Comparison of ENCODE assay signal across 11 cellular contexts in the genomic region with DNA sequence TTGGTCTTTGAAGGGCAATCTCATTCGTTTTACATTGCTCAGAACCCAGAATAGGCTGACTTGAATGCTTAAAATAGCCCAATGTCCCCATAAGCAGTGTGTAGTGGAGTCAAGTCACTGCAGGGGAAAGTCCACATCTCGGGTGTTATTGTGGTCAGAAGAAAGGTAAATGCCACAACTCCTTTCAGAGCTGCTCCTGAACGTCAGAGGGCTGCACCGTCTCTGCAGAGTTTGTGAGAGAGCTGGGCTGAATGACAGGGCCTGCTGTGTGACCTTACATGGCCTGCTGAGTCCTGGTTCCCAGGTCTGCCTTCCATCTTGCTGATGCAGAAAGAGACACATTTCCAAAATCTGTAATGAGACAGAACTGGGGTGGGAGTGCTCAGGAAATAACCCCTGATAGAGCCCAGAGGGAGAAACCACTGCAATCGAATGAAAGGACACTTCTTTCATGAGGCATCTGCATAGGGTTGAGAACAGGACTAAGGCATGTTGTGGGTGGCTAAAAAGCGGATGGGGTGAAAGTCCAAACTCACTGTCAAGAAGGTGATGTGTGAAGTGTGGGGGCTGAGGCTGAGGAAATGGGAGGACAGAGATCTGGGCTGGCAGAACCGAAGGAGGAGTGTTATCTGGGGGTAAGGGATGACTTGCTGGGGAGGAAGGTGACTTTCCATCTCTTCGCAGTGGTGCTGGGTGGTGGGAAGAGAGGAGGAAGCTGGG. TPM values are rescaled to one million over a fixed set of nuclear protein-coding genes. Genes with fewer than 3 reads are reported as not detected.
DNase-seq lines count a peak whose midpoint lies in the region; ATAC-seq, FAIRE-seq and TF ChIP-seq lines count a peak whose summit lies in the region.
"Had no signal": no experiment of that assay in that cellular context is flagged by ENCODE, and none has a peak within 500 bp of the region (broad histone marks: within the 10 kb centered on the region; RNA-seq: fewer than 3 reads in every experiment).

No MANE protein-coding gene starts in this region.

- TF ChIP-seq POLR2A in HepG2 (IDR thresholded peaks at IDR 0.05; ENCODE audit: insufficient read depth in 1 of 2, low read depth in 2 of 2, low read length in 2 of 2) = no peak

- H3K27ac ChIP-seq in HepG2 (ENCODE audit: extremely low read length, insufficient read depth, low read length) (no peak overlapping the region), mesendoderm (ENCODE audit: low read depth, low read length) (no peak overlapping the region)

- no peak overlapping the region for H3K18ac ChIP-seq in mesendoderm (ENCODE audit: low read length)

- no peak overlapping the region for H4K8ac ChIP-seq in mesendoderm (ENCODE audit: low read depth, low read length)

- in situ Hi-C loops in HepG2 (cut with HindIII; ENCODE audit: extremely low pct_ligation_motif_present, low pct_unique_long_range_greater_than_20kb) = no loop called here

- no peak overlapping the region for H2BK15ac ChIP-seq in mesendoderm (replicated peaks; ENCODE audit: low read depth)

- H3K27me3 ChIP-seq in HepG2 (ENCODE audit: control insufficient read depth in 1 of 2, insufficient read depth in 2 of 2, low read length in 2 of 2) (no peaks in the 10 kb centered on the region), mesendoderm (ENCODE audit: insufficient read depth, low read length, poor library complexity) (no peaks in the 10 kb centered on the region)

- no peak overlapping the region for H2AFZ ChIP-seq in HepG2 (ENCODE audit: low read length)

- peaks cover 35% of the 10 kb centered on the region for H3K4me1 ChIP-seq in HepG2 (ENCODE audit: insufficient read depth, low read length)
- no peaks in the 10 kb centered on the region for H3K4me1 ChIP-seq in mesendoderm (ENCODE audit: control insufficient read depth, low read depth, low read length)

- CTCF ChIA-PET in HepG2 (lab: Yijun Ruan, JAX; ENCODE audit: low intra/inter-chr PET ratio, low total read pairs) = no interaction called here

- no peak overlapping the region for H3K23ac ChIP-seq in mesendoderm (ENCODE audit: low read length)

- DNase-seq in HepG2 (ENCODE audit: low spot score) (no peak), T-helper 9 cell (no peak), mesendoderm (no peak), DMS53 treated with DMSO at 0.1 percent for 48 hours (lab: John Stamatoyannopoulos, UW; ENCODE audit: unreplicated experiment) (no peak), NCI-H1092 (lab: John Stamatoyannopoulos, UW) (no peak)
- DNase-seq: activated naive CD4-positive, alpha-beta T cell treated with anti-CD3 and anti-CD28 coated beads, Interleukin-2, amount 10 ng/mL, durations not matched to agents 7 days and 5 days had no signal

- H4K20me1 ChIP-seq in HepG2 (ENCODE audit: insufficient read depth, low read length) = no peaks in the 10 kb centered on the region

- POLR2A ChIA-PET in HepG2 (lab: Yijun Ruan, JAX) = no interaction called here

- H3K4me3 ChIP-seq in HepG2 (replicated peaks in 1 of 3; ENCODE audit: insufficient read depth in 1 of 3, low read depth in 2 of 3, low read length in 3 of 3) (no peak overlapping the region), mesendoderm (ENCODE audit: low read length) (no peak overlapping the region)

- H2AK5ac ChIP-seq in mesendoderm (ENCODE audit: low read length) = no peak overlapping the region

- TF ChIP-seq EP300 in HepG2 (IDR thresholded peaks at IDR 0.05; ENCODE audit: low read depth in 2 of 2, low read length in 2 of 2) (no peak), HepG2 (CRISPR knock-in tag; IDR thresholded peaks at IDR 0.05; ENCODE audit: borderline replicate concordance) (no peak)

- no peak for TF ChIP-seq CTCF in HepG2 (CRISPR knock-in tag; IDR thresholded peaks at IDR 0.05)

- peak; percentile 58 for ATAC-seq in GM18519 (IDR thresholded peaks at IDR 0.05; ENCODE audit: low FRiP score, unreplicated experiment)
- ATAC-seq in GM21423 (IDR thresholded peaks at IDR 0.05; ENCODE audit: unreplicated experiment) = peak; percentile 81
- ATAC-seq in HG03280 (IDR thresholded peaks at IDR 0.05; ENCODE audit: unreplicated experiment) = peak; percentile 71
- peak; percentile 31; the same call in 2 of the 3 replicates for ATAC-seq in HepG2

- no peak overlapping the region for H2BK5ac ChIP-seq in mesendoderm (ENCODE audit: low read length)

- H3K9me3 ChIP-seq in HepG2 (ENCODE audit: low read length) = no peaks in the 10 kb centered on the region

- H3K4ac ChIP-seq in mesendoderm (ENCODE audit: low read depth, low read length) = no peak overlapping the region

- no peak for FAIRE-seq in HepG2 (lab: Jason Lieb, UNC)

- no peaks in the 10 kb centered on the region; a peak in 1 of 5 replicates for H3K36me3 ChIP-seq in HepG2 (replicated peaks in 1 of 2; ENCODE audit: control insufficient read depth in 1 of 2, insufficient read depth in 2 of 2, low read length in 2 of 2)
- H3K36me3 ChIP-seq in mesendoderm (ENCODE audit: control insufficient read depth, insufficient read depth, low read length) = no peaks in the 10 kb centered on the region

- no peak overlapping the region for H3K4me2 ChIP-seq in HepG2 (ENCODE audit: low read depth, low read length)
- no peak overlapping the region for H3K4me2 ChIP-seq in mesendoderm (ENCODE audit: low read length)

- intact Hi-C loops in HepG2 (cut with micrococcal nuclease; ENCODE audit: unreplicated experiment) = no loop called here

- H3K9ac ChIP-seq in HepG2 (ENCODE audit: insufficient read depth, low read depth, low read length) (no peak overlapping the region), mesendoderm (ENCODE audit: low read length) (no peak overlapping the region)

- WGBS in HepG2 (ENCODE audit: low lambda C conversion rate) = 87% methylated on average over 8 of the region's 8 CpGs
- WGBS in mesendoderm (ENCODE audit: extremely low coverage, insufficient coverage, low lambda C conversion rate) = no CpG with 5 or more reads among the region's 8 CpGs

- H3K79me1 ChIP-seq in mesendoderm (ENCODE audit: low read length) = no peaks in the 10 kb centered on the region

- H4K5ac ChIP-seq in mesendoderm (ENCODE audit: low read length) = no peak overlapping the region

- BruUV-seq in HepG2 (replicated peaks; lab: Mats Ljungman, UMichigan) = no TSS peak

- H3K56ac ChIP-seq in mesendoderm (ENCODE audit: low read length) = no peak overlapping the region

- no peaks in the 10 kb centered on the region for H3K79me2 ChIP-seq in HepG2 (ENCODE audit: insufficient read depth, low read length)
- H3K79me2 ChIP-seq in mesendoderm (ENCODE audit: control insufficient read depth, insufficient read depth, low read length) = no peaks in the 10 kb centered on the region

- H2BK120ac ChIP-seq in mesendoderm (ENCODE audit: low read depth, low read length) = no peak overlapping the region

- TF ChIP-seq RAD21 in HepG2 (CRISPR knock-in tag; IDR thresholded peaks at IDR 0.05) = no peak

TF ChIP-seq in HepG2, 621 proteins besides CTCF, POLR2A, EP300 and RAD21 (continues in another document):
- TF ChIP-seq MIXL1 (CRISPR knock-in tag; IDR thresholded peaks at IDR 0.05) (no peak), TRIM22 (IDR thresholded peaks at IDR 0.05) (no peak)
- TF ChIP-seq, protein P1, sequence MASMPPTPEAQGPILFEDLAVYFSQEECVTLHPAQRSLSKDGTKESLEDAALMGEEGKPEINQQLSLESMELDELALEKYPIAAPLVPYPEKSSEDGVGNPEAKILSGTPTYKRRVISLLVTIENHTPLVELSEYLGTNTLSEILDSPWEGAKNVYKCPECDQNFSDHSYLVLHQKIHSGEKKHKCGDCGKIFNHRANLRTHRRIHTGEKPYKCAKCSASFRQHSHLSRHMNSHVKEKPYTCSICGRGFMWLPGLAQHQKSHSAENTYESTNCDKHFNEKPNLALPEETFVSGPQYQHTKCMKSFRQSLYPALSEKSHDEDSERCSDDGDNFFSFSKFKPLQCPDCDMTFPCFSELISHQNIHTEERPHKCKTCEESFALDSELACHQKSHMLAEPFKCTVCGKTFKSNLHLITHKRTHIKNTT (CRISPR knock-in tag; IDR thresholded peaks at IDR 0.05) = no peak

RNA-seq across cellular contexts. Expression of gene XCL2, which starts 33.8 kb away (rescaled TPM):
- total RNA-seq in HepG2 (2016; rRNA removed; fragmentation: Illumina TruSeq; extraction: Trizol) = not detected in 2 replicates
- total RNA-seq in HepG2 (2016; cell fraction: cytosol; rRNA removed; fragmentation: Illumina TruSeq; extraction: Trizol; ENCODE audit: low read depth) = not detected in 2 replicates
- not detected in 2 replicates for total RNA-seq in HepG2 (2016; cell fraction: insoluble cytoplasmic fraction; rRNA removed; fragmentation: Illumina TruSeq; extraction: Trizol)
- not detected in 2 replicates for total RNA-seq in HepG2 (2016; cell fraction: membrane; rRNA removed; fragmentation: Illumina TruSeq; extraction: Trizol)
- total RNA-seq in HepG2 (2016; cell fraction: nucleus; rRNA removed; fragmentation: Illumina TruSeq; extraction: Trizol) = not detected in 2 replicates
- polyA plus RNA-seq in HepG2 (2011; rRNA removed) = 0.50 TPM in 1 of 2 replicates, not detected in the other
- polyA plus RNA-seq in HepG2 (2011; cell fraction: cytosol; rRNA removed) = 0.22 TPM in 1 of 2 replicates, not detected in the other
- polyA plus RNA-seq in HepG2 (2011; cell fraction: nucleus; rRNA removed) = 0.40 TPM in 1 of 2 replicates, not detected in the other
- polyA plus RNA-seq in HepG2 (2012) = not detected in 2 replicates
- not detected in 2 replicates for polyA plus RNA-seq in HepG2 (2016; cell fraction: cytosol; fragmentation: Illumina TruSeq; extraction: Trizol; ENCODE audit: low read depth)
- polyA plus RNA-seq in HepG2 (2016; cell fraction: insoluble cytoplasmic fraction; fragmentation: Illumina TruSeq; extraction: Trizol; ENCODE audit: low read depth) = not detected in 2 replicates
- polyA plus RNA-seq in HepG2 (2016; cell fraction: membrane; fragmentation: Illumina TruSeq; extraction: Trizol; ENCODE audit: low read depth) = not detected in 2 replicates
- polyA plus RNA-seq in HepG2 (2016; cell fraction: nucleus; fragmentation: Illumina TruSeq; extraction: Trizol; ENCODE audit: insufficient read depth, low read depth) = not detected in 2 replicates
- not detected in 2 replicates for polyA minus RNA-seq in HepG2 (2011; rRNA and poly(A)+ RNA removed; ENCODE audit: low replicate concordance)
- polyA minus RNA-seq in HepG2 (2011; cell fraction: cytosol; rRNA and poly(A)+ RNA removed) = not detected in 2 replicates
- not detected in 2 replicates for polyA minus RNA-seq in HepG2 (2011; cell fraction: nucleus; rRNA and poly(A)+ RNA removed)
- not detected for polyA plus RNA-seq in mesendoderm (2013, experiment 1 of 2)
- polyA plus RNA-seq in mesendoderm (2013, experiment 2 of 2) = not detected
- total RNA-seq: mucosa of gallbladder, SK-MEL-5 had no signal

Comparison
In these comparisons a context has a peak if more than half of its experiments do, and no peak if none do; other contexts are left out.
1. ATAC-seq: peak in every context shown above with its lines; median percentile 81 in GM21423; 71 in HG03280; 58 in GM18519; 31 in HepG2.